19 cellular contexts compared by ENCODE assay signal in genomic region chr10:583433-583832, GRCh38.
"Had no signal": no experiment of that assay in that cellular context is flagged by ENCODE, and none has a peak within 500 bp of the region (broad histone marks: within the 10 kb centered on the region; RNA-seq: fewer than 3 reads in every experiment).

No MANE protein-coding gene starts in this region.

- H3K27ac ChIP-seq: epithelial cell of prostate, esophagus muscularis mucosa, gastrocnemius medialis, neural progenitor cell, pancreas, prostate gland, right lobe of liver, spleen, testis, transverse colon had no signal

- H3K27me3 ChIP-seq: esophagus muscularis mucosa, gastrocnemius medialis, neural progenitor cell, pancreas, right lobe of liver, spleen, testis, transverse colon had no signal

- H3K27ac Mint-ChIP-seq: naive thymus-derived CD8-positive, alpha-beta T cell; neural progenitor cell; stimulated activated naive B cell treated with anti-CD40 and anti-IgM and Interleukin-4, amounts not matched to agents 10 μg/mL and 1 μg/mL and 100 μg/mL, for 72 hours had no signal

- H3K4me1 ChIP-seq: pancreas, prostate gland, right lobe of liver, spleen had no signal

- H2AFZ ChIP-seq: neural progenitor cell had no signal

- H3K4me3 Mint-ChIP-seq: naive thymus-derived CD8-positive, alpha-beta T cell; neural progenitor cell; stimulated activated naive B cell treated with anti-CD40 and anti-IgM and Interleukin-4, amounts not matched to agents 10 μg/mL and 1 μg/mL and 100 μg/mL, for 72 hours; stimulated activated naive CD8-positive, alpha-beta T cell treated with anti-CD3 and anti-CD28 coated beads, Interleukin-15, amount 100 ng/mL, for 72 hours had no signal

- H3K4me1 Mint-ChIP-seq: naive thymus-derived CD8-positive, alpha-beta T cell; stimulated activated naive B cell treated with anti-CD40 and anti-IgM and Interleukin-4, amounts not matched to agents 10 μg/mL and 1 μg/mL and 100 μg/mL, for 72 hours; stimulated activated naive CD8-positive, alpha-beta T cell treated with anti-CD3 and anti-CD28 coated beads, Interleukin-15, amount 100 ng/mL, for 72 hours had no signal

- H3K4me2 ChIP-seq: neural progenitor cell had no signal

- ATAC-seq: gastrocnemius medialis; mucosa of descending colon; naive thymus-derived CD8-positive, alpha-beta T cell; pancreas; right lobe of liver; stimulated activated naive B cell treated with anti-CD40 and anti-IgM and Interleukin-4, amounts not matched to agents 10 μg/mL and 1 μg/mL and 100 μg/mL, for 72 hours; stimulated activated naive CD8-positive, alpha-beta T cell treated with anti-CD3 and anti-CD28 coated beads, Interleukin-15, amount 100 ng/mL, for 72 hours had no signal

- H3K36me3 ChIP-seq: esophagus muscularis mucosa, gastrocnemius medialis, neural progenitor cell, pancreas, prostate gland, right lobe of liver, spleen, transverse colon had no signal

- H3K36me3 Mint-ChIP-seq: naive thymus-derived CD8-positive, alpha-beta T cell had no signal

- H3K9ac ChIP-seq: neural progenitor cell had no signal

- DNase-seq: effector memory CD4-positive, alpha-beta T cell; gastrocnemius medialis; mucosa of descending colon; naive thymus-derived CD8-positive, alpha-beta T cell; nucleus accumbens; pancreas; right lobe of liver; spleen; stimulated activated CD4-positive, alpha-beta T cell treated with anti-CD3 and anti-CD28 coated beads, Interleukin-15, amount 100 ng/mL, for 24 hours; stimulated activated CD4-positive, alpha-beta T cell treated with anti-CD3 and anti-CD28 coated beads, Interleukin-1b, Interleukin-23, amount 100 ng/mL, for 48 hours; stimulated activated CD4-positive, alpha-beta T cell treated with anti-CD3 and anti-CD28 coated beads, Interleukin-4, amount 100 ng/mL, for 4 hours; stimulated activated naive B cell treated with anti-CD40 and anti-IgM and Interleukin-4, amounts not matched to agents 10 μg/mL and 1 μg/mL and 100 μg/mL, for 72 hours; stimulated activated naive CD8-positive, alpha-beta T cell treated with anti-CD3 and anti-CD28 coated beads, Interleukin-15, amount 100 ng/mL, for 72 hours; testis; transverse colon had no signal

- H3K9me3 ChIP-seq: esophagus muscularis mucosa, gastrocnemius medialis, mucosa of descending colon, pancreas, prostate gland, right lobe of liver, spleen, testis, transverse colon had no signal

- H3K4me3 ChIP-seq: esophagus muscularis mucosa, gastrocnemius medialis, mucosa of descending colon, neural progenitor cell, pancreas, prostate gland, right lobe of liver, spleen, testis, transverse colon had no signal
